ENCODE assay signal across 11 cellular contexts in the genomic region with DNA sequence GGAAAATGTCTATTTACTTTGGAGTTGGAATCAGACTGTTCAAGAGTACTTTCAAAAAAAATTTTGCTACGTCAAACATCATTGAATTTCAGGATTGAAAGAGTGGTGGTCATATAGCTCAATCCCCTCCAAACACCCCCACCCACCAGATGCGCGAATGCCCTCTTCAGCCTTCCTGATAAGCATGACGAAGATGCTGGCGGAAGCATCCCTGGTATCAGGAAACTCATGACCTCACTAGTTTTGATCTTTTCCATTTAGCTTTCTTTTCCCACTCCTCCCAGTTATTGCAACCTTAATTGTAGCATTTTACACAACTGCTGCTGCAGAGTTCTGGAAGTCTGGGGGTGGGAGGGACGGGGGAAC.
A peak's percentile ranks its signal among the peaks of the same experiment; 100 is the strongest.
DNase-seq lines count a peak whose midpoint lies in the region; ATAC-seq and TF ChIP-seq lines count a peak whose summit lies in the region.
"Had no signal": no experiment of that assay in that cellular context is flagged by ENCODE, and none has a peak within 500 bp of the region (broad histone marks: within the 10 kb centered on the region; RNA-seq: fewer than 3 reads in every experiment).

No MANE protein-coding gene starts in this region.

- intact Hi-C loops in breast epithelium (cut with DNase I; ENCODE audit: low total_unique reads) (no loop called here), mammary epithelial cell (cut with micrococcal nuclease) (no loop called here), upper lobe of right lung (cut with DNase I) (no loop called here)

- BruUV-seq in mammary epithelial cell (replicated peaks; lab: Mats Ljungman, UMichigan): no TSS peak

- H3K4me1 ChIP-seq in breast epithelium (no peaks in the 10 kb centered on the region), mammary epithelial cell (ENCODE audit: insufficient read depth, low read length) (no peaks in the 10 kb centered on the region), endodermal cell (ENCODE audit: control insufficient read depth, insufficient read depth, low read length) (no peaks in the 10 kb centered on the region), upper lobe of right lung (peaks cover 9% of the 10 kb centered on the region)
- H3K4me1 ChIP-seq: SJSA1 had no signal

- no peak overlapping the region for H3K4me2 ChIP-seq in mammary epithelial cell (ENCODE audit: insufficient read depth, low read depth, low read length)

- no peaks in the 10 kb centered on the region for H3K79me2 ChIP-seq in mammary epithelial cell (ENCODE audit: insufficient read depth, low read length)

- peak overlapping the region; percentile 71 to 93 for H3K27ac ChIP-seq in breast epithelium
- H3K27ac ChIP-seq in mammary epithelial cell (ENCODE audit: insufficient read depth, low read depth, low read length): no peak overlapping the region
- H3K27ac ChIP-seq in endodermal cell (ENCODE audit: low read depth, low read length): no peak overlapping the region
- peak overlapping the region; percentile 68 for H3K27ac ChIP-seq in upper lobe of right lung
- H3K27ac ChIP-seq: SJSA1 had no signal

- CTCF ChIA-PET in mammary epithelial cell (lab: Charles Lee; ENCODE audit: low non-redundant PET): no interaction called here

- H3K27me3 ChIP-seq in breast epithelium (peaks cover 0 to 9% of the 10 kb centered on the region in 2 donors), mammary epithelial cell (ENCODE audit: insufficient read depth, low read length) (peaks cover 30% of the 10 kb centered on the region), endodermal cell (ENCODE audit: control insufficient read depth, insufficient read depth, low read length, poor library complexity, severe bottlenecking) (peaks cover 49% of the 10 kb centered on the region), upper lobe of right lung (peaks cover 32% of the 10 kb centered on the region)

- in situ Hi-C loops in mammary epithelial cell (cut with MboI; ENCODE audit: low sequenced_read_pairs in 2 of 2): no loop called here

- no peak overlapping the region for H2AFZ ChIP-seq in mammary epithelial cell (ENCODE audit: low read depth, low read length)

- no peak for TF ChIP-seq POLR2A in breast epithelium (IDR thresholded peaks at IDR 0.05)

- no peak for ATAC-seq in upper lobe of right lung

- H3K4me3 ChIP-seq in breast epithelium (peak overlapping the region; percentile 63 to 79 (median 70)), mammary epithelial cell (replicated peaks in 1 of 3; ENCODE audit: insufficient read depth in 1 of 3, low read depth in 2 of 3, low read length in 3 of 3) (no peak overlapping the region), endodermal cell (ENCODE audit: low read length) (peak overlapping the region; percentile 74), upper lobe of right lung (peak overlapping the region; percentile 53)
- H3K4me3 ChIP-seq: SJSA1 had no signal

- no peak overlapping the region for H3K27ac Mint-ChIP-seq in endodermal cell
- H3K27ac Mint-ChIP-seq in nephron: no peak overlapping the region

- H3K36me3 Mint-ChIP-seq in endodermal cell (ENCODE audit: low read depth): no peaks in the 10 kb centered on the region
- H3K36me3 Mint-ChIP-seq in nephron (ENCODE audit: low read depth): no peaks in the 10 kb centered on the region

- peaks cover 8% of the 10 kb centered on the region for H3K9me3 Mint-ChIP-seq in endodermal cell
- no peaks in the 10 kb centered on the region for H3K9me3 Mint-ChIP-seq in nephron

- H3K36me3 ChIP-seq in breast epithelium (no peaks in the 10 kb centered on the region), mammary epithelial cell (ENCODE audit: insufficient read depth, low read length) (no peaks in the 10 kb centered on the region), endodermal cell (ENCODE audit: control insufficient read depth, insufficient read depth, low read length) (no peaks in the 10 kb centered on the region), upper lobe of right lung (no peaks in the 10 kb centered on the region)
- H3K36me3 ChIP-seq: SJSA1 had no signal

- H3K9ac ChIP-seq in mammary epithelial cell (ENCODE audit: insufficient read depth, low read length): no peak overlapping the region
- H3K9ac ChIP-seq in endodermal cell (ENCODE audit: extremely low read depth, low read length, poor library complexity, severe bottlenecking): no peak overlapping the region

- peaks cover 52% of the 10 kb centered on the region for H3K27me3 Mint-ChIP-seq in endodermal cell (ENCODE audit: insufficient read depth)
- H3K27me3 Mint-ChIP-seq in nephron (ENCODE audit: low read depth): peaks cover 53% of the 10 kb centered on the region

- H3K4me1 Mint-ChIP-seq in endodermal cell: peaks cover 6% of the 10 kb centered on the region
- peaks cover 11% of the 10 kb centered on the region for H3K4me1 Mint-ChIP-seq in nephron

- dilution Hi-C loops in mammary epithelial cell (cut with HindIII; ENCODE audit: low sequenced_read_pairs): no loop called here

- H4K20me1 ChIP-seq in mammary epithelial cell (ENCODE audit: insufficient read depth, low read length): no peaks in the 10 kb centered on the region

- DNase-seq in breast epithelium (ENCODE audit: low spot score in 2 of 2): no peak
- no peak for DNase-seq in mammary epithelial cell
- DNase-seq in endodermal cell: no peak
- DNase-seq in upper lobe of right lung: no peak
- DNase-seq in pons (ENCODE audit: low spot score): no peak
- DNase-seq in AG20443 (ENCODE audit: low spot score): no peak
- DNase-seq in SW480 (ENCODE audit: low spot score): no peak
- DNase-seq: activated effector memory CD4-positive, alpha-beta T cell treated with anti-CD3 and anti-CD28 coated beads, Interleukin-2, amount 50 U/mL, for 16 hours; COR-L47 had no signal

- H3K9me3 ChIP-seq in breast epithelium: no peaks in the 10 kb centered on the region
- H3K9me3 ChIP-seq in mammary epithelial cell (replicated peaks; ENCODE audit: insufficient read depth, low read length): no peaks in the 10 kb centered on the region
- peaks cover 12% of the 10 kb centered on the region for H3K9me3 ChIP-seq in endodermal cell (ENCODE audit: control insufficient read depth, low read length)
- H3K9me3 ChIP-seq in upper lobe of right lung: no peaks in the 10 kb centered on the region
- H3K9me3 ChIP-seq: SJSA1 had no signal

- H3K4me3 Mint-ChIP-seq in endodermal cell (peak overlapping the region; percentile 55), nephron (peak overlapping the region; percentile 28 to 80 (median 56))

- 77% methylated on average over 5 of the region's 6 CpGs for WGBS in mammary epithelial cell (ENCODE audit: low coverage, missing lambda C conversion rate)
- 57 to 83% methylated on average over 4 to 6 of the region's 6 CpGs for WGBS in endodermal cell (ENCODE audit: insufficient coverage in 1 of 2, insufficient read length in 1 of 2), 2 experiments

- TF ChIP-seq CTCF in breast epithelium (IDR thresholded peaks at IDR 0.05): no peak
- no peak for TF ChIP-seq CTCF in mammary epithelial cell (conservative IDR thresholded peaks at IDR 0.05 in 1 of 2, IDR thresholded peaks at IDR 0.05 in 1 of 2; ENCODE audit: extremely low read depth in 1 of 2, insufficient read depth in 1 of 2, low read depth in 1 of 2, low read length in 2 of 2)
- TF ChIP-seq CTCF in endodermal cell (conservative IDR thresholded peaks at IDR 0.05): no peak
- TF ChIP-seq CTCF in nephron (IDR thresholded peaks at IDR 0.05; ENCODE audit: unreplicated experiment in 3 of 3): no peak
- no peak for TF ChIP-seq CTCF in upper lobe of right lung (IDR thresholded peaks at IDR 0.05)

Comparison
In these comparisons a context has a peak if more than half of its experiments do, and no peak if none do; other contexts are left out.
1. H3K27ac ChIP-seq: peak in breast epithelium (2 of 2) and upper lobe of right lung (single experiment); none in mammary epithelial cell (single experiment) and endodermal cell (single experiment).
2. H3K4me3 ChIP-seq: peak in breast epithelium (3 of 3), endodermal cell (single experiment) and upper lobe of right lung (single experiment); none in mammary epithelial cell (0 of 3).